8 cellular contexts compared by ENCODE assay signal in genomic region chr10:69348824-69349541, GRCh38.
DNase-seq lines count a peak whose midpoint lies in the region; ATAC-seq and TF ChIP-seq lines count a peak whose summit lies in the region.

No MANE protein-coding gene starts in this region.

- H2AK5ac ChIP-seq in H9 (ENCODE audit: insufficient read length, low read length), result no peak overlapping the region

- peaks cover 4% of the 10 kb centered on the region for H3K36me3 ChIP-seq in OCI-LY3 (replicated peaks; ENCODE audit: low read depth, low read length)
- H3K36me3 ChIP-seq in colonic mucosa, result no peaks in the 10 kb centered on the region
- peaks cover 0 to 8% (median 5%) of the 10 kb centered on the region in 3 experiments for H3K36me3 ChIP-seq in naive thymus-derived CD4-positive, alpha-beta T cell (ENCODE audit: control insufficient read depth in 2 of 3, insufficient read depth in 3 of 3, low read length in 3 of 3)

- TF ChIP-seq CTCF in 22Rv1 (IDR thresholded peaks at IDR 0.05) (no peak), H9 (conservative IDR thresholded peaks at IDR 0.05) (no peak), OCI-LY3 (IDR thresholded peaks at IDR 0.05; ENCODE audit: low read depth, low read length) (no peak), colonic mucosa (IDR thresholded peaks at IDR 0.05) (no peak)

- no peak overlapping the region for H4K91ac ChIP-seq in H9 (ENCODE audit: insufficient read length, low read depth, low read length)

- H3K23ac ChIP-seq in H9 (ENCODE audit: insufficient read length, low read depth, low read length), result no peak overlapping the region

- no peaks in the 10 kb centered on the region for H3K23me2 ChIP-seq in H9 (ENCODE audit: insufficient read length, low read depth, low read length, poor library complexity, severe bottlenecking)

- H3K4me3 Mint-ChIP-seq in H9, result no peak overlapping the region
- peak overlapping the region; percentile 68 to 86 (median 78) for H3K4me3 Mint-ChIP-seq in naive thymus-derived CD4-positive, alpha-beta T cell

- H2BK15ac ChIP-seq in H9 (ENCODE audit: low read depth, low read length), result no peak overlapping the region

- H2BK20ac ChIP-seq in H9 (ENCODE audit: low read depth, low read length, poor library complexity, severe bottlenecking), result no peak overlapping the region

- no peak overlapping the region for H4K8ac ChIP-seq in H9 (replicated peaks; ENCODE audit: insufficient read length, low read depth, low read length)

- peaks cover 53 to 66% of the 10 kb centered on the region in 2 experiments for H3K4me1 Mint-ChIP-seq in H9
- H3K4me1 Mint-ChIP-seq in naive thymus-derived CD4-positive, alpha-beta T cell, result peaks cover 59 to 92% (median 78%) of the 10 kb centered on the region in 7 donors

- peak; percentile 50 for ATAC-seq in naive thymus-derived CD4-positive, alpha-beta T cell
- no peak for ATAC-seq in HG03442 (IDR thresholded peaks at IDR 0.05; ENCODE audit: unreplicated experiment)

- POLR2A ChIA-PET in naive thymus-derived CD4-positive, alpha-beta T cell (lab: Charles Lee), result interaction anchor here (0.7 to 3.5 kb wide), 6 partner anchors 9 to 41 kb away, joined by 3 to 27 read pairs (median 4); no protein-coding TSS in a partner anchor

- H3K9me3 Mint-ChIP-seq in H9, result no peaks in the 10 kb centered on the region
- H3K9me3 Mint-ChIP-seq in naive thymus-derived CD4-positive, alpha-beta T cell, result peaks cover 0 to 5% (median 0%) of the 10 kb centered on the region in 11 donors

- H3K27ac Mint-ChIP-seq in H9, result peak overlapping the region; percentile 34 to 90 (median 68); a peak in 6 of 7 replicates
- H3K27ac Mint-ChIP-seq in naive thymus-derived CD4-positive, alpha-beta T cell, result peak overlapping the region; percentile 55 to 98 (median 92)

- H3K4me1 ChIP-seq in H9 (ENCODE audit: insufficient read depth, low read length) (peaks cover 15% of the 10 kb centered on the region; the same call in 1 of the 2 replicates), OCI-LY3 (ENCODE audit: low read length) (peaks cover 14% of the 10 kb centered on the region), colonic mucosa (peaks cover 10% of the 10 kb centered on the region)
- H3K4me1 ChIP-seq in naive thymus-derived CD4-positive, alpha-beta T cell (ENCODE audit: control insufficient read depth in 2 of 2, insufficient read depth in 2 of 2, low read length in 2 of 2), result peaks cover 39 to 70% of the 10 kb centered on the region in 2 donors

- H3K9ac ChIP-seq in H9 (ENCODE audit: extremely low read depth, insufficient read length, low read length), result no peak overlapping the region
- no peak overlapping the region for H3K9ac ChIP-seq in OCI-LY3 (ENCODE audit: low read length)
- H3K9ac ChIP-seq in colonic mucosa (ENCODE audit: low read depth in 2 of 2, low read length in 2 of 2), result peak overlapping the region in 1 of 2 donors; percentile 58

- peaks cover 2% of the 10 kb centered on the region; the same call in 1 of the 2 replicates for H3K79me2 ChIP-seq in H9 (ENCODE audit: insufficient read depth, low read length)
- no peaks in the 10 kb centered on the region for H3K79me2 ChIP-seq in OCI-LY3 (ENCODE audit: low read length)

- H2BK12ac ChIP-seq in H9 (ENCODE audit: insufficient read length, low read depth, low read length), result no peak overlapping the region

- H4K20me1 ChIP-seq in H9 (ENCODE audit: control insufficient read depth, insufficient read depth, insufficient read length) (no peaks in the 10 kb centered on the region), OCI-LY3 (ENCODE audit: insufficient read depth, low read length) (no peaks in the 10 kb centered on the region)

- DNase-seq in H9 (no peak), colonic mucosa (peak; percentile 71), NCI-H187 treated with DMSO at 0.1 percent for 48 hours (lab: John Stamatoyannopoulos, UW) (no peak)
- DNase-seq in naive thymus-derived CD4-positive, alpha-beta T cell, result peak in 3 of 9 donors; percentile 21 to 32 (median 32)
- no peak for DNase-seq in stimulated activated CD4-positive, alpha-beta T cell treated with anti-CD3 and anti-CD28 coated beads, Interleukin-2, amount 100 ng/mL, for 24 hours

- H3K27me3 ChIP-seq in H9 (ENCODE audit: insufficient read depth, low read length) (no peaks in the 10 kb centered on the region), OCI-LY3 (ENCODE audit: low read depth, low read length) (no peaks in the 10 kb centered on the region), colonic mucosa (no peaks in the 10 kb centered on the region)
- H3K27me3 ChIP-seq in naive thymus-derived CD4-positive, alpha-beta T cell (ENCODE audit: control insufficient read depth in 2 of 2, insufficient read depth in 2 of 2, low read length in 2 of 2), result no peaks in the 10 kb centered on the region

- H3K36me3 Mint-ChIP-seq in H9 (ENCODE audit: insufficient read depth in 1 of 3, low read depth in 3 of 3), result peaks cover 15 to 30% (median 23%) of the 10 kb centered on the region in 3 experiments
- H3K36me3 Mint-ChIP-seq in naive thymus-derived CD4-positive, alpha-beta T cell, result peaks cover 1 to 44% (median 10%) of the 10 kb centered on the region in 5 donors

- H3K27ac ChIP-seq in 22Rv1 (peak overlapping the region; percentile 54), H9 (ENCODE audit: insufficient read length, low read depth, low read length) (no peak overlapping the region), OCI-LY3 (ENCODE audit: low read length) (no peak overlapping the region), colonic mucosa (peak overlapping the region; percentile 80)
- H3K27ac ChIP-seq in naive thymus-derived CD4-positive, alpha-beta T cell (ENCODE audit: low read depth, low read length), result peak overlapping the region; percentile 56

- no peak overlapping the region for H3K18ac ChIP-seq in H9 (ENCODE audit: insufficient read length, low read depth, low read length)

- H3K4me3 ChIP-seq in OCI-LY3 (ENCODE audit: low read length) (no peak overlapping the region), colonic mucosa (no peak overlapping the region)
- H3K4me3 ChIP-seq in naive thymus-derived CD4-positive, alpha-beta T cell (ENCODE audit: low read length), result peak overlapping the region; percentile 1

- no peak overlapping the region for H3K4ac ChIP-seq in H9 (ENCODE audit: low read depth, low read length)

- peaks cover 3% of the 10 kb centered on the region for H3K79me1 ChIP-seq in H9 (ENCODE audit: insufficient read depth, low read depth, low read length, poor library complexity, severe bottlenecking)

- H2AFZ ChIP-seq in H9 (ENCODE audit: low read length), result no peak overlapping the region
- no peak overlapping the region for H2AFZ ChIP-seq in OCI-LY3 (ENCODE audit: low read depth, low read length)

- H2BK120ac ChIP-seq in H9 (ENCODE audit: low read depth, low read length, poor library complexity, severe bottlenecking), result no peak overlapping the region

- intact Hi-C loops in colonic mucosa (cut with DNase I), result no loop called here
- intact Hi-C loops in naive thymus-derived CD4-positive, alpha-beta T cell (cut with micrococcal nuclease), result loop anchor here in 1 of 2 donors (1.0 to 2.0 kb wide), 2 partner anchors 10 to 14 kb away; no protein-coding TSS in a partner anchor

- no CpG with 5 or more reads among the region's 10 CpGs for WGBS in H9 (ENCODE audit: extremely low coverage, insufficient read length, low lambda C conversion rate)

- H4K5ac ChIP-seq in H9 (ENCODE audit: insufficient read length, low read depth, low read length), result no peak overlapping the region

- H3K14ac ChIP-seq in H9 (ENCODE audit: insufficient read depth, low read length), result no peak overlapping the region

- H3K56ac ChIP-seq in H9 (ENCODE audit: insufficient read length, low read depth, low read length), result no peak overlapping the region

- H3K4me2 ChIP-seq in H9 (ENCODE audit: insufficient read depth, insufficient read length, low read length), result no peak overlapping the region
- peak overlapping the region; percentile 22; the same call in 1 of the 2 replicates for H3K4me2 ChIP-seq in OCI-LY3 (ENCODE audit: low read length)

- no peak overlapping the region for H2BK5ac ChIP-seq in H9 (ENCODE audit: insufficient read length, low read length)

- no peaks in the 10 kb centered on the region for H3K27me3 Mint-ChIP-seq in H9 (ENCODE audit: low read depth)
- H3K27me3 Mint-ChIP-seq in naive thymus-derived CD4-positive, alpha-beta T cell, result no peaks in the 10 kb centered on the region

- H3K9me3 ChIP-seq in H9 (ENCODE audit: control insufficient read depth, low read depth, low read length), result no peaks in the 10 kb centered on the region
- no peaks in the 10 kb centered on the region for H3K9me3 ChIP-seq in OCI-LY3 (ENCODE audit: insufficient read depth, low read length)
- H3K9me3 ChIP-seq in colonic mucosa, result no peaks in the 10 kb centered on the region
- H3K9me3 ChIP-seq in naive thymus-derived CD4-positive, alpha-beta T cell (ENCODE audit: control insufficient read depth in 2 of 3, low read length in 3 of 3), result no peaks in the 10 kb centered on the region

- CTCF ChIA-PET in naive thymus-derived CD4-positive, alpha-beta T cell (lab: Charles Lee), result interaction anchor here (1.7 kb wide), 1 partner anchor 61 kb away, joined by 3 read pairs; no protein-coding TSS in a partner anchor

- no peak overlapping the region for H3T11ph ChIP-seq in H9 (ENCODE audit: low read length)

Comparison
In these comparisons a context has a peak if more than half of its experiments do, and no peak if none do; other contexts are left out.
1. H3K27ac ChIP-seq: peak in 22Rv1 (single experiment), colonic mucosa (single experiment) and naive thymus-derived CD4-positive, alpha-beta T cell (single experiment); none in H9 (single experiment) and OCI-LY3 (single experiment).
2. H3K4me3 Mint-ChIP-seq: peak in naive thymus-derived CD4-positive, alpha-beta T cell (10 of 10); none in H9 (0 of 2).